ENCODE assay signal across 24 cellular contexts in genomic region chr6:96995903-96996302, GRCh38.
"Had no signal": no experiment of that assay in that cellular context is flagged by ENCODE, and none has a peak within 500 bp of the region (broad histone marks: within the 10 kb centered on the region; RNA-seq: fewer than 3 reads in every experiment).

No MANE protein-coding gene starts in this region.

- DNase-seq: colonic mucosa; cortex of kidney; dermis blood vessel endothelial cell; effector CD4-positive, alpha-beta T cell; effector CD8-positive, alpha-beta T cell; effector memory CD4-positive, alpha-beta T cell; effector memory CD8-positive, alpha-beta T cell; endodermal cell; erythroblast; esophagus squamous epithelium; foreskin fibroblast; foreskin keratinocyte; foreskin melanocyte; gastrocnemius medialis; glutamatergic neuron; head of caudate nucleus; heart left ventricle; heart right ventricle had no signal

- H3K4me3 Mint-ChIP-seq: dendritic cell treated with granulocyte-macrophage colony-stimulating factor and Interleukin-4, amounts not matched to agents 40 ng/mL and 50 ng/mL, for 4 days; effector memory CD8-positive, alpha-beta T cell; endodermal cell had no signal

- H3K9me3 Mint-ChIP-seq: dendritic cell treated with granulocyte-macrophage colony-stimulating factor and Interleukin-4, amounts not matched to agents 40 ng/mL and 50 ng/mL, for 4 days; effector memory CD8-positive, alpha-beta T cell; endodermal cell had no signal

- H3K27me3 Mint-ChIP-seq: dendritic cell treated with granulocyte-macrophage colony-stimulating factor and Interleukin-4, amounts not matched to agents 40 ng/mL and 50 ng/mL, for 4 days; effector memory CD8-positive, alpha-beta T cell had no signal

- H3K27ac Mint-ChIP-seq: dendritic cell treated with granulocyte-macrophage colony-stimulating factor and Interleukin-4, amounts not matched to agents 40 ng/mL and 50 ng/mL, for 4 days; effector memory CD8-positive, alpha-beta T cell; endodermal cell had no signal

- H3K4me3 ChIP-seq: colonic mucosa, coronary artery, esophagus muscularis mucosa, esophagus squamous epithelium, gastrocnemius medialis, gastroesophageal sphincter, heart left ventricle, heart right ventricle had no signal

- ATAC-seq: effector memory CD8-positive, alpha-beta T cell; esophagus mucosa; foreskin keratinocyte; gastrocnemius medialis; gastroesophageal sphincter; heart left ventricle; heart right ventricle had no signal

- H3K27me3 ChIP-seq: colonic mucosa, esophagus muscularis mucosa, esophagus squamous epithelium, foreskin keratinocyte, gastrocnemius medialis, gastroesophageal sphincter, heart left ventricle, heart right ventricle had no signal

- H3K27ac ChIP-seq: colonic mucosa, coronary artery, epithelial cell of prostate, esophagus muscularis mucosa, esophagus squamous epithelium, foreskin keratinocyte, gastrocnemius medialis, gastroesophageal sphincter, heart left ventricle, heart right ventricle had no signal
